Comparison of ENCODE assay signal across 8 cellular contexts in genomic region chr13:110676511-110677204, GRCh38. TPM values are rescaled to one million over a fixed set of nuclear protein-coding genes. Genes with fewer than 3 reads are reported as not detected.
DNase-seq lines count a peak whose midpoint lies in the region; ATAC-seq and TF ChIP-seq lines count a peak whose summit lies in the region.

No MANE protein-coding gene starts in this region.

- H3K4me1 Mint-ChIP-seq in CD8-positive, alpha-beta memory T cell = peaks cover 16 to 38% (median 22%) of the 10 kb centered on the region in 3 donors

- no peak overlapping the region for H3K27ac ChIP-seq in CD8-positive, alpha-beta memory T cell (ENCODE audit: low read depth, low read length)
- no peak overlapping the region for H3K27ac ChIP-seq in esophagus muscularis mucosa (replicated peaks in 1 of 4)

- peak; percentile 69 for ATAC-seq in GM19328 (IDR thresholded peaks at IDR 0.05; ENCODE audit: unreplicated experiment)
- ATAC-seq in HG03139 (IDR thresholded peaks at IDR 0.05; ENCODE audit: unreplicated experiment) = peak; percentile 63

- TF ChIP-seq EP300 in esophagus muscularis mucosa (IDR thresholded peaks at IDR 0.05) = no peak

- H3K4me3 Mint-ChIP-seq in CD8-positive, alpha-beta memory T cell = peak overlapping the region in 2 of 7 donors; percentile 37 to 69

- H3K9me3 Mint-ChIP-seq in CD8-positive, alpha-beta memory T cell = no peaks in the 10 kb centered on the region

- H3K27me3 ChIP-seq in CD8-positive, alpha-beta memory T cell (ENCODE audit: insufficient read depth, low read length, poor library complexity, severe bottlenecking) = no peaks in the 10 kb centered on the region
- H3K27me3 ChIP-seq in esophagus muscularis mucosa = no peaks in the 10 kb centered on the region

- intact Hi-C loops in esophagus muscularis mucosa (cut with DNase I) = no loop called here

- H3K36me3 Mint-ChIP-seq in CD8-positive, alpha-beta memory T cell = peaks cover 23 to 69% (median 31%) of the 10 kb centered on the region in 3 donors

- no peak for TF ChIP-seq POLR2A in esophagus muscularis mucosa (IDR thresholded peaks at IDR 0.05; ENCODE audit: low read depth)

- DNase-seq in CD8-positive, alpha-beta memory T cell = peak in 2 of 5 donors; percentile 8 to 54
- peak; percentile 12 for DNase-seq in astrocyte of the hippocampus (ENCODE audit: low read depth, low spot score)
- DNase-seq in SKM-1 treated with dmso at 0.1 percent for 144 hours (lab: John Stamatoyannopoulos, UW; ENCODE audit: unreplicated experiment) = no peak
- DNase-seq in hippocampal formation (lab: John Stamatoyannopoulos, UW) = no peak
- no peak for DNase-seq in HuH-7 (ENCODE audit: low spot score)
- DNase-seq in esophagus muscularis mucosa (ENCODE audit: extremely low spot score) = no peak

- H3K9me3 ChIP-seq in CD8-positive, alpha-beta memory T cell (ENCODE audit: low read length) = no peaks in the 10 kb centered on the region
- no peaks in the 10 kb centered on the region for H3K9me3 ChIP-seq in esophagus muscularis mucosa

- H3K36me3 ChIP-seq in CD8-positive, alpha-beta memory T cell (ENCODE audit: insufficient read depth, low read length) = peaks cover 5% of the 10 kb centered on the region
- H3K36me3 ChIP-seq in esophagus muscularis mucosa = peaks cover 26 to 64% (median 49%) of the 10 kb centered on the region in 4 donors

- POLR2A ChIA-PET in CD8-positive, alpha-beta memory T cell (lab: Charles Lee) = no interaction called here

- H3K27ac Mint-ChIP-seq in CD8-positive, alpha-beta memory T cell = peak overlapping the region in 5 of 8 donors; percentile 12 to 88 (median 70)

- CTCF ChIA-PET in CD8-positive, alpha-beta memory T cell (lab: Charles Lee) = no interaction called here

- H3K27me3 Mint-ChIP-seq in CD8-positive, alpha-beta memory T cell = no peaks in the 10 kb centered on the region

- TF ChIP-seq CTCF in esophagus muscularis mucosa (IDR thresholded peaks at IDR 0.05) = no peak

- no peak overlapping the region for H3K4me3 ChIP-seq in CD8-positive, alpha-beta memory T cell (ENCODE audit: low read length)
- H3K4me3 ChIP-seq in esophagus muscularis mucosa = no peak overlapping the region

- H3K4me1 ChIP-seq in CD8-positive, alpha-beta memory T cell (ENCODE audit: insufficient read depth, low read length) = no peaks in the 10 kb centered on the region
- no peaks in the 10 kb centered on the region for H3K4me1 ChIP-seq in esophagus muscularis mucosa

- 96% methylated on average over 20 of the region's 22 CpGs for whole genome bisulfite sequencing in esophagus muscularis mucosa

RNA-seq across cellular contexts. Expression of gene CARS2, which starts 29.3 kb away (rescaled TPM):
- 10 to 100 TPM; 84.5 to 84.9 TPM for total RNA-seq in CD8-positive, alpha-beta memory T cell
- 39.2 TPM for polyA plus RNA-seq in CD8-positive, alpha-beta memory T cell
- total RNA-seq in esophagus muscularis mucosa = 10 to 100 TPM; 32.9 to 56.9 (median 40.2) TPM

RNA-seq across cellular contexts. Expression of gene ING1, which starts 36.8 kb away (rescaled TPM):
- 10 to 100 TPM; 16.6 to 16.9 TPM for total RNA-seq in CD8-positive, alpha-beta memory T cell
- polyA plus RNA-seq in CD8-positive, alpha-beta memory T cell = 18.5 TPM
- 10 to 100 TPM; 17.2 to 25.5 (median 23.2) TPM for total RNA-seq in esophagus muscularis mucosa
